ENCODE assay signal across 27 cellular contexts in genomic region chr11:69423611-69424385, GRCh38. TPM values are rescaled to one million over a fixed set of nuclear protein-coding genes. Genes with fewer than 3 reads are reported as not detected.
DNase-seq lines count a peak whose midpoint lies in the region; ATAC-seq, FAIRE-seq and TF ChIP-seq lines count a peak whose summit lies in the region.
"Had no signal": no experiment of that assay in that cellular context is flagged by ENCODE, and none has a peak within 500 bp of the region (broad histone marks: within the 10 kb centered on the region; RNA-seq: fewer than 3 reads in every experiment).

No MANE protein-coding gene starts in this region.

- 93 to 94% methylated on average over 12 of the region's 12 CpGs for WGBS in aorta, 2 donors

- no peak overlapping the region for H3K9ac ChIP-seq in kidney (ENCODE audit: low read length in 2 of 2)
- H3K9ac ChIP-seq: BLaER1 treated with 17β-estradiol and CSF1 and Interleukin-3, amounts not matched to agents 10 nM and 100 nM had no signal

- H3K9me3 ChIP-seq in kidney (ENCODE audit: control insufficient read depth in 1 of 2, low read length in 2 of 2) (peaks cover 3 to 13% of the 10 kb centered on the region in 2 donors), aorta (ENCODE audit: control insufficient read depth, low read length) (peaks cover 2% of the 10 kb centered on the region)

- peaks cover 7% of the 10 kb centered on the region for H3K27me3 Mint-ChIP-seq in WTC11 (ENCODE audit: low read depth)

- H3K4me3 Mint-ChIP-seq in WTC11: no peak overlapping the region
- H3K4me3 Mint-ChIP-seq: CD4-positive, alpha-beta memory T cell; HFFc6 had no signal

- no peaks in the 10 kb centered on the region for H3K27me3 ChIP-seq in aorta (ENCODE audit: control insufficient read depth in 1 of 2, insufficient read depth in 2 of 2, low read length in 1 of 2)
- H3K27me3 ChIP-seq: BLaER1 treated with 17β-estradiol and CSF1 and Interleukin-3, amounts not matched to agents 10 nM and 100 nM had no signal

- CTCF ChIA-PET in WTC11 (lab: Charles Lee): no interaction called here
- CTCF ChIA-PET in HEK293T (lab: Yijun Ruan, JAX): no interaction called here

- POLR2A ChIA-PET in WTC11 (lab: Charles Lee) (no interaction called here), HEK293T (lab: Yijun Ruan, JAX) (no interaction called here)

- H3K36me3 Mint-ChIP-seq in WTC11: peaks cover 12% of the 10 kb centered on the region
- H3K36me3 Mint-ChIP-seq: CD4-positive, alpha-beta memory T cell had no signal

- H3K4me1 ChIP-seq in kidney (ENCODE audit: control insufficient read depth in 1 of 2, insufficient read depth in 1 of 2, low read depth in 1 of 2, low read length in 2 of 2) (peaks cover 0 to 6% of the 10 kb centered on the region in 2 donors), aorta (ENCODE audit: control insufficient read depth in 1 of 2, insufficient read depth in 2 of 2, low read length in 2 of 2) (no peaks in the 10 kb centered on the region)

- H3K27ac ChIP-seq in kidney (ENCODE audit: low read depth in 2 of 2, low read length in 2 of 2) (no peak overlapping the region), aorta (ENCODE audit: low read depth in 1 of 2, low read length in 2 of 2) (no peak overlapping the region)
- H3K27ac ChIP-seq: 22Rv1; BLaER1 treated with 17β-estradiol and CSF1 and Interleukin-3, amounts not matched to agents 10 nM and 100 nM; SK-N-MC had no signal

- peaks cover 13% of the 10 kb centered on the region for H3K9me3 Mint-ChIP-seq in WTC11

- ATAC-seq in WTC11 (no peak), aorta (ENCODE audit: low FRiP score) (no peak)

- H3K4me3 ChIP-seq in kidney (ENCODE audit: low read length in 2 of 2) (no peak overlapping the region), aorta (ENCODE audit: low read length in 2 of 2) (no peak overlapping the region)
- H3K4me3 ChIP-seq: BLaER1 treated with 17β-estradiol and CSF1 and Interleukin-3, amounts not matched to agents 10 nM and 100 nM; SK-N-MC had no signal

- TF ChIP-seq CTCF in WTC11 (IDR thresholded peaks at IDR 0.05) (no peak), kidney (IDR thresholded peaks at IDR 0.05; ENCODE audit: borderline replicate concordance, extremely low read depth, insufficient read depth) (no peak)

- H3K36me3 ChIP-seq in kidney (ENCODE audit: control insufficient read depth in 1 of 2, insufficient read depth in 2 of 2, low read length in 2 of 2) (no peaks in the 10 kb centered on the region), aorta (ENCODE audit: control insufficient read depth in 1 of 2, insufficient read depth in 2 of 2, low read length in 1 of 2) (no peaks in the 10 kb centered on the region)
- H3K36me3 ChIP-seq: BLaER1 treated with 17β-estradiol and CSF1 and Interleukin-3, amounts not matched to agents 10 nM and 100 nM had no signal

- H3K27ac Mint-ChIP-seq in WTC11: no peak overlapping the region
- H3K27ac Mint-ChIP-seq: CD4-positive, alpha-beta memory T cell had no signal

- H3K4me1 Mint-ChIP-seq in WTC11: peaks cover 17% of the 10 kb centered on the region

- intact Hi-C loops in kidney (cut with DNase I): no loop called here
- intact Hi-C loops in aorta (cut with DNase I): no loop called here

- FAIRE-seq in kidney (lab: Jason Lieb, UNC): peak; percentile 51
- FAIRE-seq: GM12892, GM18507, H54 had no signal

- DNase-seq in NCI-H2171 treated with DMSO at 0.1 percent for 48 hours (lab: John Stamatoyannopoulos, UW): peak; percentile 45
- no peak for DNase-seq in NCI-H2171 (lab: John Stamatoyannopoulos, UW)
- no peak for DNase-seq in WTC11 (ENCODE audit: low spot score)
- DNase-seq in kidney: peak; percentile 17
- DNase-seq in aorta: peak; percentile 29 to 40
- DNase-seq in HEK293T (ENCODE audit: extremely low spot score): no peak
- DNase-seq in HuH-7.5 (ENCODE audit: low spot score): no peak
- no peak for DNase-seq in dedifferentiated amniotic fluid mesenchymal stem cell (ENCODE audit: extremely low spot score)
- DNase-seq: CD4-positive, alpha-beta memory T cell; HFFc6; KBM-7; MM.1S; NCI-H1048; NCI-H1436; NCI-H1930; NCI-H226; NCI-H510A treated with DMSO at 0.1 percent for 48 hours; RPMI8226; SHP77 treated with DMSO at 0.1 percent for 48 hours; SW 1271 had no signal

TF ChIP-seq in WTC11, 78 proteins besides CTCF, POLR2A, EP300 and RAD21:
- TF ChIP-seq HMGA2 (CRISPR knock-in tag; IDR thresholded peaks at IDR 0.05) (peak; percentile 97), ZBTB43 (CRISPR knock-in tag; IDR thresholded peaks at IDR 0.05) (no peak)

TF ChIP-seq in HEK293T, 16 proteins besides CTCF, POLR2A, EP300 and RAD21:
- TF ChIP-seq FOXK2 (IDR thresholded peaks at IDR 0.05): no peak
- no peak for TF ChIP-seq TARDBP (IDR thresholded peaks at IDR 0.05)
- TF ChIP-seq ELF4 (IDR thresholded peaks at IDR 0.05): no peak
- no peak for TF ChIP-seq LEF1 (IDR thresholded peaks at IDR 0.05; ENCODE audit: borderline replicate concordance)
- TF ChIP-seq PKNOX1 (IDR thresholded peaks at IDR 0.05): no peak

RNA-seq across cellular contexts. Expression of gene LINC01488, which starts 57.7 kb away (rescaled TPM):
- total RNA-seq in WTC11 (2021): not detected in 3 replicates
- not detected for total RNA-seq in kidney
- polyA plus RNA-seq in kidney (ENCODE audit: insufficient read depth, low read depth, low replicate concordance): not detected
- not detected for total RNA-seq in aorta
- polyA plus RNA-seq in aorta: not detected
- total RNA-seq: CD4-positive, alpha-beta memory T cell; G401; HFFc6 had no signal
- polyA plus RNA-seq: CD4-positive, alpha-beta memory T cell had no signal

Comparison
In these comparisons a context has a peak if more than half of its experiments do, and no peak if none do; other contexts are left out.
1. DNase-seq: peak in NCI-H2171 treated with DMSO at 0.1 percent for 48 hours (single experiment), kidney (single experiment) and aorta (2 of 2); none in NCI-H2171 (single experiment), WTC11 (single experiment), HEK293T (single experiment), HuH-7.5 (single experiment) and dedifferentiated amniotic fluid mesenchymal stem cell (single experiment).